Comparison of ENCODE assay signal across 25 cellular contexts in the genomic region with DNA sequence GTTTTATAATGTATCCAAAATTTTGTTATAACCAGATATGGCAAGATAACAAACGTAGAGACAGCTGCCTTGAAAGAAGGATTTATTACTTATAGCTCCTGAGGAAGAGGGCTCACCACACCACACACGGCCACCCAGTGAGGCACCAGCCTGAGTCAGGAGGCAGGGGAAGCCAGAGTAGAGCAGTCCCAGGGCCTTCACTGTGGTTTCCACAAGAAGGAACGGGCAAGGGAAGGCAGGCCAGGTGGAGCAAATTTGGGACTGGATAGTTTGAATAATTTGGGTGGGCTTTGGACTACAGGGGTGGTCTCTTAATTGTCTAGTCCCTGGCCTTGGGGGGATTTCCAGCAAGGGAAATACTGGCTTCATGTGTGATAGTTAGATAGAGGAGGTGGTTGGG.
DNase-seq lines count a peak whose midpoint lies in the region; ATAC-seq, FAIRE-seq and TF ChIP-seq lines count a peak whose summit lies in the region.
"Had no signal": no experiment of that assay in that cellular context is flagged by ENCODE, and none has a peak within 500 bp of the region (broad histone marks: within the 10 kb centered on the region; RNA-seq: fewer than 3 reads in every experiment).

No MANE protein-coding gene starts in this region.

- H3K27ac ChIP-seq in right atrium auricular region: no peak overlapping the region
- H3K27ac ChIP-seq in SJSA1: peak overlapping the region; percentile 99
- H3K27ac ChIP-seq: BLaER1, KMS-11, PC-9 had no signal

- DNase-seq in right atrium auricular region (ENCODE audit: low spot score) (peak; percentile 5), left ventricle myocardium superior (no peak), SJSA1 (ENCODE audit: low read depth in 1 of 2, low spot score in 2 of 2) (peak; percentile 88 to 91), kidney tubule cell (ENCODE audit: low spot score) (peak; percentile 25), ureter (ENCODE audit: low spot score) (peak; percentile 3), 8988T (no peak), GM19239 (ENCODE audit: insufficient read length, low spot score) (no peak)
- DNase-seq: CD4-positive, alpha-beta memory T cell; COR-L47; DMS79; GF-D8; H7; IMR-90; MM.1S; NCI-H1417; NCI-H2029 treated with DMSO at 0.1 percent for 48 hours; NCI-H2227 treated with DMSO at 0.1 percent for 48 hours; NCI-H526 treated with DMSO at 0.1 percent for 48 hours; PC-9; Right ventricle myocardium superior; RPMI8226 had no signal

- peaks cover 0 to 4% of the 10 kb centered on the region in 2 donors for H3K27me3 ChIP-seq in right atrium auricular region
- no peaks in the 10 kb centered on the region for H3K27me3 ChIP-seq in SJSA1 (replicated peaks)
- H3K27me3 ChIP-seq: BLaER1 had no signal

- H3K4me1 ChIP-seq in right atrium auricular region (no peaks in the 10 kb centered on the region), SJSA1 (replicated peaks) (peaks cover 86% of the 10 kb centered on the region)

- ATAC-seq in left ventricle myocardium superior (no peak), GM18861 (IDR thresholded peaks at IDR 0.05; ENCODE audit: unreplicated experiment) (no peak)

- H3K4me3 ChIP-seq in right atrium auricular region (no peak overlapping the region), SJSA1 (no peak overlapping the region)
- H3K4me3 ChIP-seq: BLaER1, PC-9 had no signal

- intact Hi-C loops in left ventricle myocardium superior (cut with micrococcal nuclease): no loop called here

- H3K36me3 ChIP-seq in right atrium auricular region (no peaks in the 10 kb centered on the region), SJSA1 (no peaks in the 10 kb centered on the region)
- H3K36me3 ChIP-seq: BLaER1 had no signal

- no peaks in the 10 kb centered on the region for H3K9me3 ChIP-seq in right atrium auricular region
- H3K9me3 ChIP-seq in SJSA1 (replicated peaks): no peaks in the 10 kb centered on the region
- H3K9me3 ChIP-seq: BLaER1 had no signal

- TF ChIP-seq CTCF in right atrium auricular region (IDR thresholded peaks at IDR 0.05): no peak

- no peak for FAIRE-seq in GM19239 (lab: Jason Lieb, UNC)
- FAIRE-seq: GM12891 had no signal

Comparison
In these comparisons a context has a peak if more than half of its experiments do, and no peak if none do; other contexts are left out.
1. DNase-seq: peak in right atrium auricular region (single experiment), SJSA1 (2 of 2), kidney tubule cell (single experiment) and ureter (single experiment); none in left ventricle myocardium superior (single experiment), 8988T (single experiment) and GM19239 (single experiment).